In genomic region chr17:2399572-2400473, GRCh38 we compare ENCODE assay signal across 8 cellular contexts. TPM values are rescaled to one million over a fixed set of nuclear protein-coding genes. Genes with fewer than 3 reads are reported as not detected.
DNase-seq lines count a peak whose midpoint lies in the region; ATAC-seq and TF ChIP-seq lines count a peak whose summit lies in the region.

No MANE protein-coding gene starts in this region.

- DNase-seq in GM12865 (ENCODE audit: low read depth) (peak; percentile 95), NCI-H1105 treated with DMSO at 0.1 percent for 48 hours (lab: John Stamatoyannopoulos, UW) (peak; percentile 76), amygdala (lab: John Stamatoyannopoulos, UW) (peak in 55 of 56 donors; percentile 64 to 98 (median 91)), left ventricle myocardium superior (peak; percentile 98), prostate gland (ENCODE audit: low spot score) (peak; percentile 96), ureter (ENCODE audit: low spot score) (peak; percentile 95)

- H3K9me3 ChIP-seq in prostate gland = no peaks in the 10 kb centered on the region

- H3K27ac Mint-ChIP-seq in T-helper 1 cell treated with Interleukin-12 subunit alpha and Interleukin-12 subunit beta and Interleukin-4 antibody, amounts not matched to agents 30 μg/mL and 1 μg/mL, for 36 hours = peak overlapping the region; percentile 99

- WGBS in prostate gland = under 1% methylated on average over 58 of the region's 82 CpGs

- ATAC-seq in HG02610 (IDR thresholded peaks at IDR 0.05; ENCODE audit: unreplicated experiment) (peak; percentile 48), left ventricle myocardium superior (peak; percentile 68)

- intact Hi-C loops in left ventricle myocardium superior (cut with micrococcal nuclease) (no loop called here), prostate gland (cut with DNase I) (loop anchor here (10.0 kb wide), 1 partner anchor 345 kb away; the partner anchor contains the start of gene HIC1)

- no peak for TF ChIP-seq CTCF in GM12865 (IDR thresholded peaks at IDR 0.05; ENCODE audit: insufficient read depth, low read depth, low read length, missing control alignments)
- peak in 1 of 4 experiments; percentile 12 for TF ChIP-seq CTCF in prostate gland (IDR thresholded peaks at IDR 0.05)

- TF ChIP-seq POLR2A in prostate gland (IDR thresholded peaks at IDR 0.05) = peak; percentile 84

- H3K27me3 Mint-ChIP-seq in T-helper 1 cell treated with Interleukin-12 subunit alpha and Interleukin-12 subunit beta and Interleukin-4 antibody, amounts not matched to agents 30 μg/mL and 1 μg/mL, for 36 hours (ENCODE audit: low read depth) = no peaks in the 10 kb centered on the region

- peak overlapping the region; percentile 97 to 99 for H3K27ac ChIP-seq in prostate gland

- H3K36me3 Mint-ChIP-seq in T-helper 1 cell treated with Interleukin-12 subunit alpha and Interleukin-12 subunit beta and Interleukin-4 antibody, amounts not matched to agents 30 μg/mL and 1 μg/mL, for 36 hours (ENCODE audit: low read depth) = peaks cover 2% of the 10 kb centered on the region

- peak overlapping the region; percentile 88 for H3K4me3 ChIP-seq in GM12865 (ENCODE audit: low read depth, low read length)
- H3K4me3 ChIP-seq in prostate gland = peak overlapping the region; percentile 92 to 94

- H3K4me1 ChIP-seq in prostate gland (replicated peaks) = peaks cover 42% of the 10 kb centered on the region

- no peaks in the 10 kb centered on the region for H3K9me3 Mint-ChIP-seq in T-helper 1 cell treated with Interleukin-12 subunit alpha and Interleukin-12 subunit beta and Interleukin-4 antibody, amounts not matched to agents 30 μg/mL and 1 μg/mL, for 36 hours

- H3K36me3 ChIP-seq in prostate gland = no peaks in the 10 kb centered on the region

- H3K4me1 Mint-ChIP-seq in T-helper 1 cell treated with Interleukin-12 subunit alpha and Interleukin-12 subunit beta and Interleukin-4 antibody, amounts not matched to agents 30 μg/mL and 1 μg/mL, for 36 hours (ENCODE audit: low read depth) = peaks cover 28% of the 10 kb centered on the region

- H3K4me3 Mint-ChIP-seq in T-helper 1 cell treated with Interleukin-12 subunit alpha and Interleukin-12 subunit beta and Interleukin-4 antibody, amounts not matched to agents 30 μg/mL and 1 μg/mL, for 36 hours = peak overlapping the region; percentile 93

- H3K27me3 ChIP-seq in prostate gland (replicated peaks; ENCODE audit: insufficient read depth) = no peaks in the 10 kb centered on the region

RNA-seq across cellular contexts. Expression of gene MNT, which starts 1.0 kb away (rescaled TPM):
- 10.4 TPM for total RNA-seq in left ventricle myocardium superior
- 10 to 100 TPM; 14.8 to 32.0 TPM for total RNA-seq in prostate gland
- 47.4 TPM for total RNA-seq in ureter

Comparison
In these comparisons a context has a peak if more than half of its experiments do, and no peak if none do; other contexts are left out.
1. Peak in every context shown above with its lines: DNase-seq, ATAC-seq, H3K4me3 ChIP-seq and H3K27ac ChIP-seq.